ENCODE assay signal across 22 cellular contexts in genomic region chr3:135134293-135134692, GRCh38.
"Had no signal": no experiment of that assay in that cellular context is flagged by ENCODE, and none has a peak within 500 bp of the region (broad histone marks: within the 10 kb centered on the region; RNA-seq: fewer than 3 reads in every experiment).

No MANE protein-coding gene starts in this region.

- FAIRE-seq: HTR-8/SVneo, RCC 7860 had no signal

- H3K36me3 Mint-ChIP-seq: T-cell had no signal

- H3K27me3 ChIP-seq: MG63 had no signal

- H3K36me3 ChIP-seq: MG63 had no signal

- H3K4me2 ChIP-seq: SK-N-SH had no signal

- H3K27ac ChIP-seq: HL-60 had no signal

- H3K27ac Mint-ChIP-seq: T-cell had no signal

- H3K9me3 ChIP-seq: MG63, SK-N-SH had no signal

- H3K4me3 ChIP-seq: MG63 had no signal

- H3K4me1 Mint-ChIP-seq: T-cell had no signal

- DNase-seq: KBM-7, MG63, NCI-H1092, NCI-H1105 treated with DMSO at 0.1 percent for 48 hours, NCI-H1417 treated with DMSO at 0.1 percent for 48 hours, NCI-H146, NCI-H187 treated with DMSO at 0.1 percent for 48 hours, NCI-H2029 treated with DMSO at 0.1 percent for 48 hours, NCI-H226, NCI-H446, NCI-H510A, NCI-H524 treated with DMSO at 0.1 percent for 48 hours, NCI-H69, NCI-H774, RPMI8226, SHP77, SK-N-SH, SW 1271, T-cell had no signal

- H3K9ac ChIP-seq: SK-N-SH had no signal

- H3K4me3 Mint-ChIP-seq: T-cell had no signal

- ATAC-seq: T-cell had no signal
